17 cellular contexts compared by ENCODE assay signal in genomic region chr13:51707468-51707867, GRCh38.
DNase-seq lines count a peak whose midpoint lies in the region; ATAC-seq, FAIRE-seq and TF ChIP-seq lines count a peak whose summit lies in the region.
"Had no signal": no experiment of that assay in that cellular context is flagged by ENCODE, and none has a peak within 500 bp of the region (broad histone marks: within the 10 kb centered on the region; RNA-seq: fewer than 3 reads in every experiment).

No MANE protein-coding gene starts in this region.

- in situ Hi-C loops in KBM-7 (cut with MboI; ENCODE audit: low pct_unique_long_range_greater_than_20kb, low sequenced_read_pairs), result no loop called here

- H3K36me3 ChIP-seq in A673 (ENCODE audit: insufficient read depth, low read length, poor library complexity, severe bottlenecking) (peaks cover 31% of the 10 kb centered on the region), OCI-LY7 (ENCODE audit: insufficient read depth, low read length) (peaks cover 5% of the 10 kb centered on the region; the same call in 1 of the 2 replicates)
- H3K36me3 ChIP-seq: HAP-1 had no signal

- no peak for TF ChIP-seq POLR2A in GM12891 (IDR thresholded peaks at IDR 0.05; ENCODE audit: low read depth, low read length)

- no peak for TF ChIP-seq CTCF in A673 (conservative IDR thresholded peaks at IDR 0.05; ENCODE audit: low read depth, low read length)
- TF ChIP-seq CTCF in OCI-LY7 (conservative IDR thresholded peaks at IDR 0.05; ENCODE audit: low read length), result no peak

- H3K27me3 Mint-ChIP-seq in stimulated activated naive B cell treated with anti-CD40 and anti-IgM and Interleukin-4, amounts not matched to agents 10 μg/mL and 1 μg/mL and 100 μg/mL, for 72 hours, result no peaks in the 10 kb centered on the region
- H3K27me3 Mint-ChIP-seq: IgD-negative memory B cell had no signal

- POLR2A ChIA-PET in A673 (lab: Charles Lee; ENCODE audit: low non-redundant PET) (no interaction called here), OCI-LY7 (lab: Charles Lee) (interaction anchor here (0.9 kb wide), 1 partner anchor 8 kb away, joined by 4 read pairs; no protein-coding TSS in a partner anchor)

- peaks cover 10 to 38% of the 10 kb centered on the region in 2 donors for H3K4me1 Mint-ChIP-seq in stimulated activated naive B cell treated with anti-CD40 and anti-IgM and Interleukin-4, amounts not matched to agents 10 μg/mL and 1 μg/mL and 100 μg/mL, for 72 hours

- H3K27ac ChIP-seq in A673 (ENCODE audit: low read depth, low read length, poor library complexity, severe bottlenecking) (no peak overlapping the region), OCI-LY7 (ENCODE audit: low read depth, low read length, poor library complexity, severe bottlenecking) (no peak overlapping the region)
- H3K27ac ChIP-seq: BLaER1, GM23248 had no signal

- no peaks in the 10 kb centered on the region for H3K27me3 ChIP-seq in A673 (replicated peaks; ENCODE audit: insufficient read depth, low read depth, low read length, poor library complexity)
- H3K27me3 ChIP-seq: BLaER1 had no signal

- CTCF ChIA-PET in A673 (lab: Charles Lee) (no interaction called here), OCI-LY7 (lab: Charles Lee; ENCODE audit: unreplicated experiment) (no interaction called here)

- H3K9me2 ChIP-seq in OCI-LY7 (ENCODE audit: insufficient read depth, low read length), result no peaks in the 10 kb centered on the region

- peaks cover 0 to 2% of the 10 kb centered on the region in 2 donors for H3K9me3 Mint-ChIP-seq in stimulated activated naive B cell treated with anti-CD40 and anti-IgM and Interleukin-4, amounts not matched to agents 10 μg/mL and 1 μg/mL and 100 μg/mL, for 72 hours
- H3K9me3 Mint-ChIP-seq: IgD-negative memory B cell had no signal

- no peak overlapping the region for H3K27ac Mint-ChIP-seq in stimulated activated naive B cell treated with anti-CD40 and anti-IgM and Interleukin-4, amounts not matched to agents 10 μg/mL and 1 μg/mL and 100 μg/mL, for 72 hours
- H3K27ac Mint-ChIP-seq: CD8-positive, alpha-beta T cell; IgD-negative memory B cell had no signal

- H3K79me2 ChIP-seq in OCI-LY7 (ENCODE audit: insufficient read depth, low read depth, low read length), result no peaks in the 10 kb centered on the region

- H3K36me3 Mint-ChIP-seq in stimulated activated naive B cell treated with anti-CD40 and anti-IgM and Interleukin-4, amounts not matched to agents 10 μg/mL and 1 μg/mL and 100 μg/mL, for 72 hours, result peaks cover 8 to 13% of the 10 kb centered on the region in 2 donors

- BruUV-seq in A673 (replicated peaks; lab: Mats Ljungman, UMichigan) (TSS peak; percentile 1), OCI-LY7 (replicated peaks; lab: Mats Ljungman, UMichigan) (no TSS peak)

- no peak overlapping the region for H2AFZ ChIP-seq in OCI-LY7 (ENCODE audit: low read length)
- H2AFZ ChIP-seq: GM23248 had no signal

- H3K9me3 ChIP-seq in A673 (ENCODE audit: low read depth, low read length, poor library complexity, severe bottlenecking), result no peaks in the 10 kb centered on the region
- peaks cover 9% of the 10 kb centered on the region; the same call in 1 of the 2 replicates for H3K9me3 ChIP-seq in OCI-LY7 (ENCODE audit: low read length)
- H3K9me3 ChIP-seq: BLaER1 had no signal

- no peak for DNase-seq in A673 (ENCODE audit: low spot score)
- DNase-seq in GM12891 (ENCODE audit: insufficient read length, low spot score), result no peak
- peak; percentile 5 for DNase-seq in OCI-LY7 (ENCODE audit: low spot score)
- DNase-seq in stimulated activated naive B cell treated with anti-CD40 and anti-IgM and Interleukin-4, amounts not matched to agents 10 μg/mL and 1 μg/mL and 100 μg/mL, for 72 hours, result no peak
- no peak for DNase-seq in iPS-NIHi11 (ENCODE audit: low spot score)
- no peak for DNase-seq in putamen (ENCODE audit: low spot score)
- no peak for DNase-seq in KBM-7
- DNase-seq: Calu3; CD8-positive, alpha-beta T cell; DMS79 treated with DMSO at 0.1 percent for 48 hours; GF-D8; GM23248 had no signal

- no peaks in the 10 kb centered on the region for H3K4me1 ChIP-seq in A673 (ENCODE audit: insufficient read depth, low read length, poor library complexity, severe bottlenecking)
- peaks cover 27% of the 10 kb centered on the region for H3K4me1 ChIP-seq in OCI-LY7 (ENCODE audit: insufficient read depth, low read length, poor library complexity, severe bottlenecking)
- H3K4me1 ChIP-seq: BLaER1, HAP-1 had no signal

- H3K4me3 ChIP-seq in A673 (ENCODE audit: low read depth, low read length, poor library complexity, severe bottlenecking) (no peak overlapping the region), OCI-LY7 (ENCODE audit: low read depth, low read length, poor library complexity, severe bottlenecking) (no peak overlapping the region)
- H3K4me3 ChIP-seq: BLaER1, GM23248, HAP-1 had no signal

- H3K4me3 Mint-ChIP-seq in stimulated activated naive B cell treated with anti-CD40 and anti-IgM and Interleukin-4, amounts not matched to agents 10 μg/mL and 1 μg/mL and 100 μg/mL, for 72 hours, result peak overlapping the region in 1 of 2 donors; percentile 16
- H3K4me3 Mint-ChIP-seq: CD8-positive, alpha-beta T cell; IgD-negative memory B cell had no signal

- no peak overlapping the region; the same call in 1 of the 2 replicates for H3K4me2 ChIP-seq in OCI-LY7 (ENCODE audit: low read length)
- H3K4me2 ChIP-seq: BLaER1 had no signal

- ATAC-seq in stimulated activated naive B cell treated with anti-CD40 and anti-IgM and Interleukin-4, amounts not matched to agents 10 μg/mL and 1 μg/mL and 100 μg/mL, for 72 hours (replicated peaks), result peak; percentile 58 to 64
- ATAC-seq: CD8-positive, alpha-beta T cell; HepG2 had no signal

- intact Hi-C loops in A673 (cut with micrococcal nuclease; ENCODE audit: unreplicated experiment), result no loop called here
- intact Hi-C loops in OCI-LY7 (cut with micrococcal nuclease; ENCODE audit: unreplicated experiment), result loop anchor here (5.0 kb wide), 1 partner anchor 85 kb away; no protein-coding TSS in a partner anchor

- no peaks in the 10 kb centered on the region for H4K20me1 ChIP-seq in OCI-LY7 (ENCODE audit: insufficient read depth, low read length)
- H4K20me1 ChIP-seq: BLaER1 had no signal

- no peak for FAIRE-seq in GM12891 (lab: Jason Lieb, UNC)
- FAIRE-seq: GM12892, HepG2 had no signal

TF ChIP-seq in GM12891, 5 proteins besides CTCF, POLR2A, EP300 and RAD21:
- TF ChIP-seq PAX5 (IDR thresholded peaks at IDR 0.05; ENCODE audit: insufficient read depth, low read length, severe bottlenecking) (no peak), SPI1 (IDR thresholded peaks at IDR 0.05; ENCODE audit: low read depth, low read length) (peak; percentile 38; the same call in 1 of the 2 replicates), TAF1 (IDR thresholded peaks at IDR 0.05; ENCODE audit: low read depth, low read length) (no peak)
